In the genomic region with DNA sequence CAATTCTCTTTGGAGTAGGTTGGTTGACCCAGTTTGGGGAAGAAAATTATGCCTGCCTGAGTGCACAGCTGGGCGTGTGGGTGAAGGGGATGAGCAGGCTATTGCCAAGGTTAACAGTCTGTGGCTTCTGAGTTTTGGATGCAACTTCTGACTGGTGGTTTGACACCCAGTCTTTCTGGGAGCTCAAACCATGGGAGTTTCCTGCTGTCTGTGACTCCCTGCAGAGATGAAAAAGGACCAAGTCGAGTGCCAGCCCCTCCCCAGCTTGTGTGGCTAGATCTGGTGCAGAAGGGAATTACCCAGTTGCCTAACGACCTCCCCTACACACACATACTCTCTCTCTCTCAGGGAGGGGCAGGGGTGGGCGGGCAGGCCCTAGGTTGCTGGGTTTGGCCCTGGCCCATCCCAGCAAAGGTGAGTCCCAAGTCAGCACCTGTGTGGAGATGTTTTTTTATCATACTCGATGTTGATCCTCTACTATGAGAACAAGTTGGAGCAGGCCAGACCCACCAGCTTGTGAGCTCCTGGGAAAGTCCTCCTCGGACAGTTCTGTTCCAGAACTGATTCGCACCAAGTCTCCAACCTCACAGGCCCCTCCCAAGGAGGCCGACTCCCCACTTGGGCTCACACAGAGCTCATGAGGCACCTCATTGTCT, we compare ENCODE assay signal across 15 cellular contexts. TPM values are rescaled to one million over a fixed set of nuclear protein-coding genes. Genes with fewer than 3 reads are reported as not detected.
A peak's percentile ranks its signal among the peaks of the same experiment; 100 is the strongest.
DNase-seq lines count a peak whose midpoint lies in the region; ATAC-seq and TF ChIP-seq lines count a peak whose summit lies in the region.
"Had no signal": no experiment of that assay in that cellular context is flagged by ENCODE, and none has a peak within 500 bp of the region (broad histone marks: within the 10 kb centered on the region; RNA-seq: fewer than 3 reads in every experiment).

No MANE protein-coding gene starts in this region.

- ATAC-seq in right cardiac atrium = no peak
- ATAC-seq in Right ventricle myocardium superior (ENCODE audit: poor library complexity) = no peak
- no peak for ATAC-seq in GM21723 (IDR thresholded peaks at IDR 0.05; ENCODE audit: unreplicated experiment)

- TF ChIP-seq CTCF in ovary (IDR thresholded peaks at IDR 0.05) = no peak

- H3K27ac ChIP-seq in right cardiac atrium (ENCODE audit: low read length) = peak overlapping the region; percentile 47
- H3K27ac ChIP-seq in ovary = no peak overlapping the region
- H3K27ac ChIP-seq: WERI-Rb-1 had no signal

- H3K36me3 ChIP-seq in ovary = no peaks in the 10 kb centered on the region
- H3K36me3 ChIP-seq: WERI-Rb-1 had no signal

- TF ChIP-seq EP300 in ovary (IDR thresholded peaks at IDR 0.05) = no peak

- no peaks in the 10 kb centered on the region for H3K27me3 ChIP-seq in right cardiac atrium (ENCODE audit: control insufficient read depth, insufficient read depth)
- H3K27me3 ChIP-seq in ovary = no peaks in the 10 kb centered on the region

- H3K9me3 ChIP-seq in right cardiac atrium (ENCODE audit: control insufficient read depth, low read length) (no peaks in the 10 kb centered on the region), ovary (no peaks in the 10 kb centered on the region)

- H3K4me1 ChIP-seq in right cardiac atrium (ENCODE audit: control insufficient read depth, insufficient read depth, low read length) = peaks cover 11% of the 10 kb centered on the region
- H3K4me1 ChIP-seq in ovary (ENCODE audit: insufficient read depth) = no peaks in the 10 kb centered on the region

- H3K4me3 ChIP-seq in right cardiac atrium (ENCODE audit: low read length) (no peak overlapping the region), ovary (no peak overlapping the region)

- TF ChIP-seq POLR2A in ovary (IDR thresholded peaks at IDR 0.05) = no peak

- DNase-seq in right cardiac atrium (no peak), Right ventricle myocardium superior (no peak), SKM-1 treated with dmso at 0.1 percent for 144 hours (lab: John Stamatoyannopoulos, UW; ENCODE audit: unreplicated experiment) (peak; percentile 85), iPS-NIHi11 (ENCODE audit: low spot score) (peak; percentile 29), hepatic stellate cell (ENCODE audit: low spot score) (no peak), HCEC 1CT (no peak), ovary (no peak)
- DNase-seq: activated T-cell treated with anti-CD3 and anti-CD28 coated beads, Interleukin-2, amount 50 U/mL, for 1 hour; effector memory CD4-positive, alpha-beta T cell; Kasumi-1; left ventricle myocardium superior; NCI-H526; stimulated activated CD4-positive, alpha-beta T cell treated with anti-CD3 and anti-CD28 coated beads, Interleukin-15, amount 100 ng/mL, for 24 hours; WERI-Rb-1 had no signal

- intact Hi-C loops in right cardiac atrium (cut with DNase I) (no loop called here), Right ventricle myocardium superior (cut with DNase I) (no loop called here), ovary (cut with DNase I) (no loop called here)

- 67% methylated on average over 8 of the region's 8 CpGs for WGBS in right cardiac atrium
- 41 to 69% (median 52%) methylated on average over 8 of the region's 8 CpGs for WGBS in ovary, 3 donors

RNA-seq across cellular contexts. Expression of a gene that starts 28.2 kb away (rescaled TPM):
- total RNA-seq in right cardiac atrium = under 1 TPM in 2 of 4 donors, not detected in 2; 0.03 to 0.22 TPM
- 0.02 TPM for polyA plus RNA-seq in right cardiac atrium
- total RNA-seq in Right ventricle myocardium superior = 0.08 TPM
- total RNA-seq in ovary = under 1 TPM in 5 of 7 donors, not detected in 2; 0.07 to 0.48 (median 0.18) TPM
- polyA plus RNA-seq in ovary = under 1 TPM; 0.05 to 0.18 TPM

Comparison
In these comparisons a context has a peak if more than half of its experiments do, and no peak if none do; other contexts are left out.
1. DNase-seq: peak in SKM-1 treated with dmso at 0.1 percent for 144 hours (single experiment) and iPS-NIHi11 (single experiment); none in right cardiac atrium (0 of 3), Right ventricle myocardium superior (single experiment), hepatic stellate cell (single experiment), HCEC 1CT (single experiment) and ovary (0 of 5).